12 cellular contexts compared by ENCODE assay signal in genomic region chr5:27702339-27702820, GRCh38.
DNase-seq lines count a peak whose midpoint lies in the region; ATAC-seq and TF ChIP-seq lines count a peak whose summit lies in the region.
"Had no signal": no experiment of that assay in that cellular context is flagged by ENCODE, and none has a peak within 500 bp of the region (broad histone marks: within the 10 kb centered on the region; RNA-seq: fewer than 3 reads in every experiment).

No MANE protein-coding gene starts in this region.

- H4K20me1 ChIP-seq in HCT116 (ENCODE audit: insufficient read depth): no peaks in the 10 kb centered on the region; the same call in 1 of the 2 replicates

- intact Hi-C loops in HCT116 (cut with micrococcal nuclease) (no loop called here), tibial artery (cut with DNase I; ENCODE audit: low total_unique reads) (no loop called here)
- intact Hi-C loops in activated CD4-positive, alpha-beta T cell treated with anti-CD3 and anti-CD28 coated beads for 36 hours (cut with DNase I, micrococcal nuclease): no loop called here

- TF ChIP-seq CTCF in HCT116 (IDR thresholded peaks at IDR 0.05 in 2 of 3, conservative IDR thresholded peaks at IDR 0.05 in 1 of 3; ENCODE audit: borderline replicate concordance in 1 of 3, insufficient read depth in 1 of 3, low read depth in 2 of 3, low read length in 2 of 3): no peak
- TF ChIP-seq CTCF in brain microvascular endothelial cell (IDR thresholded peaks at IDR 0.05; ENCODE audit: low read depth, low read length, missing control alignments): no peak
- TF ChIP-seq CTCF in tibial artery (IDR thresholded peaks at IDR 0.05): no peak

- no peaks in the 10 kb centered on the region for H3K4me1 Mint-ChIP-seq in activated CD4-positive, alpha-beta T cell treated with anti-CD3 and anti-CD28 coated beads for 36 hours
- H3K4me1 Mint-ChIP-seq in activated CD4-positive, alpha-beta T cell treated with anti-CD3 and anti-CD28 coated beads, Interleukin-2, amount 10 ng/mL, durations not matched to agents 7 days and 5 days: no peaks in the 10 kb centered on the region

- no peaks in the 10 kb centered on the region for H3K27me3 ChIP-seq in HCT116 (ENCODE audit: insufficient read depth, low read length)
- no peaks in the 10 kb centered on the region for H3K27me3 ChIP-seq in brain microvascular endothelial cell (replicated peaks)
- H3K27me3 ChIP-seq in neuron (ENCODE audit: insufficient read depth, low read length): no peaks in the 10 kb centered on the region
- no peaks in the 10 kb centered on the region for H3K27me3 ChIP-seq in tibial artery
- H3K27me3 ChIP-seq: ascending aorta had no signal

- POLR2A ChIA-PET in HCT116 (lab: Charles Lee): no interaction called here
- POLR2A ChIA-PET in activated CD4-positive, alpha-beta T cell treated with anti-CD3 and anti-CD28 coated beads for 36 hours (lab: Charles Lee): no interaction called here
- POLR2A ChIA-PET in activated CD4-positive, alpha-beta T cell treated with anti-CD3 and anti-CD28 coated beads, Interleukin-2, amount 10 ng/mL, durations not matched to agents 7 days and 5 days (lab: Charles Lee): no interaction called here

- H3K4me3 ChIP-seq in HCT116 (replicated peaks in 1 of 2; ENCODE audit: low read depth in 1 of 2, low read length in 2 of 2) (no peak overlapping the region), brain microvascular endothelial cell (ENCODE audit: low read depth, low read length) (no peak overlapping the region), neuron (ENCODE audit: low read length) (no peak overlapping the region), tibial artery (no peak overlapping the region)
- H3K4me3 ChIP-seq: ascending aorta had no signal

- H3K36me3 ChIP-seq in HCT116 (ENCODE audit: control insufficient read depth in 1 of 2, insufficient read depth in 2 of 2, low read length in 2 of 2): no peaks in the 10 kb centered on the region
- no peaks in the 10 kb centered on the region for H3K36me3 ChIP-seq in brain microvascular endothelial cell (replicated peaks)
- H3K36me3 ChIP-seq in neuron (ENCODE audit: insufficient read depth, low read length): no peaks in the 10 kb centered on the region
- no peaks in the 10 kb centered on the region for H3K36me3 ChIP-seq in tibial artery
- H3K36me3 ChIP-seq: ascending aorta had no signal

- in situ Hi-C loops in brain microvascular endothelial cell (cut with HindIII; ENCODE audit: low pct_ligation_motif_present, low sequenced_read_pairs): no loop called here

- H3K27ac ChIP-seq in HCT116 (ENCODE audit: low read depth, low read length) (no peak overlapping the region), brain microvascular endothelial cell (peak overlapping the region; percentile 68), tibial artery (no peak overlapping the region)
- H3K27ac ChIP-seq: ascending aorta had no signal

- no peaks in the 10 kb centered on the region for H3K27me3 Mint-ChIP-seq in activated CD4-positive, alpha-beta T cell treated with anti-CD3 and anti-CD28 coated beads for 36 hours
- H3K27me3 Mint-ChIP-seq in activated CD4-positive, alpha-beta T cell treated with anti-CD3 and anti-CD28 coated beads, Interleukin-2, amount 10 ng/mL, durations not matched to agents 7 days and 5 days: no peaks in the 10 kb centered on the region

- H3K9me3 ChIP-seq in HCT116 (ENCODE audit: control insufficient read depth in 1 of 2, insufficient read depth in 1 of 2, low read depth in 1 of 2, low read length in 2 of 2): peaks cover 23 to 26% of the 10 kb centered on the region in 2 experiments; a peak in 2 of 4 replicates
- no peaks in the 10 kb centered on the region for H3K9me3 ChIP-seq in neuron (ENCODE audit: low read length)
- no peaks in the 10 kb centered on the region for H3K9me3 ChIP-seq in tibial artery
- H3K9me3 ChIP-seq: ascending aorta had no signal

- CTCF ChIA-PET in HCT116 (lab: Charles Lee): no interaction called here
- CTCF ChIA-PET in activated CD4-positive, alpha-beta T cell treated with anti-CD3 and anti-CD28 coated beads for 36 hours (lab: Charles Lee): no interaction called here
- CTCF ChIA-PET in activated CD4-positive, alpha-beta T cell treated with anti-CD3 and anti-CD28 coated beads, Interleukin-2, amount 10 ng/mL, durations not matched to agents 7 days and 5 days (lab: Charles Lee): no interaction called here

- no peak for ATAC-seq in HCT116
- ATAC-seq in activated CD4-positive, alpha-beta T cell treated with anti-CD3 and anti-CD28 coated beads for 36 hours: no peak
- ATAC-seq: sciatic nerve had no signal

- peaks cover 15% of the 10 kb centered on the region for H3K9me3 Mint-ChIP-seq in activated CD4-positive, alpha-beta T cell treated with anti-CD3 and anti-CD28 coated beads for 36 hours (ENCODE audit: low read depth)
- H3K9me3 Mint-ChIP-seq in activated CD4-positive, alpha-beta T cell treated with anti-CD3 and anti-CD28 coated beads, Interleukin-2, amount 10 ng/mL, durations not matched to agents 7 days and 5 days: peaks cover 11% of the 10 kb centered on the region
- H3K9me3 Mint-ChIP-seq: H9 had no signal

- no TSS peak for BruUV-seq in HCT116 (replicated peaks; lab: Mats Ljungman, UMichigan)

- no peak overlapping the region for H2AFZ ChIP-seq in HCT116 (ENCODE audit: low read depth, low read length, poor library complexity, severe bottlenecking)
- peak overlapping the region; percentile 29 for H2AFZ ChIP-seq in neuron (ENCODE audit: low read depth, low read length)

- no peak overlapping the region for H3K9ac ChIP-seq in HCT116 (ENCODE audit: low read length)

- H3K4me1 ChIP-seq in HCT116 (ENCODE audit: control insufficient read depth in 1 of 2, insufficient read depth in 2 of 2, low read length in 2 of 2): no peaks in the 10 kb centered on the region
- peaks cover 8% of the 10 kb centered on the region for H3K4me1 ChIP-seq in neuron (ENCODE audit: insufficient read depth, low read length)
- H3K4me1 ChIP-seq in tibial artery: no peaks in the 10 kb centered on the region
- H3K4me1 ChIP-seq: ascending aorta had no signal

- no peak for TF ChIP-seq POLR2A in HCT116 (IDR thresholded peaks at IDR 0.05; ENCODE audit: borderline replicate concordance, extremely low read depth, insufficient read depth, insufficient read length)

- H3K36me3 Mint-ChIP-seq in activated CD4-positive, alpha-beta T cell treated with anti-CD3 and anti-CD28 coated beads for 36 hours (ENCODE audit: low read depth): no peaks in the 10 kb centered on the region
- no peaks in the 10 kb centered on the region for H3K36me3 Mint-ChIP-seq in activated CD4-positive, alpha-beta T cell treated with anti-CD3 and anti-CD28 coated beads, Interleukin-2, amount 10 ng/mL, durations not matched to agents 7 days and 5 days (ENCODE audit: low read depth)

- H3K9me2 ChIP-seq in HCT116 (ENCODE audit: insufficient read depth): no peaks in the 10 kb centered on the region

- DNase-seq in HCT116 (ENCODE audit: low read depth, low spot score): no peak
- DNase-seq in NCI-H524 (lab: John Stamatoyannopoulos, UW): peak; percentile 84 to 96
- peak; percentile 90 for DNase-seq in brain microvascular endothelial cell
- DNase-seq in tibial artery: no peak
- no peak for DNase-seq in activated CD4-positive, alpha-beta T cell treated with anti-CD3 and anti-CD28 coated beads for 48 hours
- no peak for DNase-seq in activated CD4-positive, alpha-beta T cell treated with anti-CD3 and anti-CD28 coated beads for 36 hours
- DNase-seq in activated CD4-positive, alpha-beta T cell treated with anti-CD3 and anti-CD28 coated beads, Interleukin-2, amount 10 ng/mL, durations not matched to agents 7 days and 5 days: no peak
- DNase-seq: H9, NCI-H187 treated with DMSO at 0.1 percent for 48 hours had no signal

- H3K4me3 Mint-ChIP-seq in activated CD4-positive, alpha-beta T cell treated with anti-CD3 and anti-CD28 coated beads for 36 hours: no peak overlapping the region
- no peak overlapping the region for H3K4me3 Mint-ChIP-seq in activated CD4-positive, alpha-beta T cell treated with anti-CD3 and anti-CD28 coated beads, Interleukin-2, amount 10 ng/mL, durations not matched to agents 7 days and 5 days
- H3K4me3 Mint-ChIP-seq: H9 had no signal

- H3K79me2 ChIP-seq in HCT116 (ENCODE audit: insufficient read depth, low read length): no peaks in the 10 kb centered on the region

- no peak overlapping the region for H3K4me2 ChIP-seq in HCT116 (ENCODE audit: low read length)

- RAD21 ChIA-PET in HCT116 (lab: Charles Lee; ENCODE audit: low non-redundant PET in 1 of 2, low total read pairs in 2 of 2, uncharacterized antibody in 2 of 2, unreplicated experiment in 2 of 2): no interaction called here

- no peak overlapping the region for H3K27ac Mint-ChIP-seq in activated CD4-positive, alpha-beta T cell treated with anti-CD3 and anti-CD28 coated beads for 36 hours
- H3K27ac Mint-ChIP-seq in activated CD4-positive, alpha-beta T cell treated with anti-CD3 and anti-CD28 coated beads, Interleukin-2, amount 10 ng/mL, durations not matched to agents 7 days and 5 days: no peak overlapping the region

- TF ChIP-seq RAD21 in HCT116 (IDR thresholded peaks at IDR 0.05; ENCODE audit: low read depth): no peak

TF ChIP-seq in HCT116, 20 proteins besides CTCF, POLR2A, EP300 and RAD21:
- TF ChIP-seq SIN3A (IDR thresholded peaks at IDR 0.05; ENCODE audit: low read depth) (no peak), TCF7L2 (IDR thresholded peaks at IDR 0.05; ENCODE audit: borderline replicate concordance, extremely low read depth, insufficient read depth, insufficient read length) (peak; percentile 8), SP1 (IDR thresholded peaks at IDR 0.05; ENCODE audit: low read depth) (no peak), ZFX (IDR thresholded peaks at IDR 0.05) (no peak), CEBPB (IDR thresholded peaks at IDR 0.05; ENCODE audit: low read depth) (no peak), SRF (IDR thresholded peaks at IDR 0.05; ENCODE audit: low read depth) (no peak)
TF ChIP-seq in HCT116: peak in this region for 1.

Comparison
In these comparisons a context has a peak if more than half of its experiments do, and no peak if none do; other contexts are left out.
1. DNase-seq: peak in NCI-H524 (2 of 2) and brain microvascular endothelial cell (single experiment); none in HCT116 (single experiment), tibial artery (0 of 2), activated CD4-positive, alpha-beta T cell treated with anti-CD3 and anti-CD28 coated beads for 48 hours (single experiment), activated CD4-positive, alpha-beta T cell treated with anti-CD3 and anti-CD28 coated beads for 36 hours (single experiment) and activated CD4-positive, alpha-beta T cell treated with anti-CD3 and anti-CD28 coated beads, Interleukin-2, amount 10 ng/mL, durations not matched to agents 7 days and 5 days (single experiment).